8 cellular contexts compared by ENCODE assay signal in the genomic region with DNA sequence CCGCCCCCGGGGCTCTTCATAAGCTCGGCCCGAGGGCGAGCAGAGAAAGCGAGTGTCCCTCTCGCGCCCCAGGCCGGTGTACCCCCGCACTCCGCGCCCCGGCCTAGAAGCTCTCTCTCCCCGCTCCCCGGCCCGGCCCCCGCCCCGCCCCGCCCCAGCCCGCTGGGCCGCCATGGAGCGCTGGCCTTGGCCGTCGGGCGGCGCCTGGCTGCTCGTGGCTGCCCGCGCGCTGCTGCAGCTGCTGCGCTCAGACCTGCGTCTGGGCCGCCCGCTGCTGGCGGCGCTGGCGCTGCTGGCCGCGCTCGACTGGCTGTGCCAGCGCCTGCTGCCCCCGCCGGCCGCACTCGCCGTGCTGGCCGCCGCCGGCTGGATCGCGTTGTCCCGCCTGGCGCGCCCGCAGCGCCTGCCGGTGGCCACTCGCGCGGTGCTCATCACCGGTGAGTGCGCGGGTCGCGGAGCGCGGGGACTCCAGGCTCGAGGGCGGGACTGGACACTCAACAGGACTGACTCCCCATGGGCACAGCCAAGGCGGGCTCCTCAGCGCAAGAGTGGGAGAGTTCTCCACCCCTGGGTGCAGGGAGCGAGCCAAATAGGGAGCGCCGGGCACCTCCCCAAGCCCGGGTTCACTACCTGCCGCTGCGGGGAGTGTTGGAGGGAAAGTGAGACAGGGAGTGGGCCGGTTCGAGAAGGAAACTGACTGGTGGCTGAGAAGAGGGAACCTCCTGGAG. TPM values are rescaled to one million over a fixed set of nuclear protein-coding genes. Genes with fewer than 3 reads are reported as not detected.
DNase-seq lines count a peak whose midpoint lies in the region; ATAC-seq and TF ChIP-seq lines count a peak whose summit lies in the region.

Gene HSD11B2 (plus strand): TSS at position 45 of the 728 bp plus-strand sequence. CDS start 128 bp downstream, at position 173.

- DNase-seq in NCI-H524 (lab: John Stamatoyannopoulos, UW) (peak; percentile 70 to 80), NCI-H524 treated with DMSO at 0.1 percent for 48 hours (lab: John Stamatoyannopoulos, UW) (no peak), NCI-H226 (peak; percentile 61), cardiac muscle cell (ENCODE audit: low read depth in 1 of 2, low spot score in 1 of 2) (peak; percentile 52 to 77), osteocyte (ENCODE audit: extremely low spot score, unreplicated experiment) (peak; percentile 88)
- peak; percentile 33 for DNase-seq in activated naive CD4-positive, alpha-beta T cell treated with anti-CD3 and anti-CD28 coated beads, Interleukin-2, amount 50 U/mL, for 16 hours

- H3K9me3 Mint-ChIP-seq in osteocyte (ENCODE audit: unreplicated experiment), result no peaks in the 10 kb centered on the region

- ATAC-seq in HG02623 (IDR thresholded peaks at IDR 0.05; ENCODE audit: unreplicated experiment) (no peak), GM19452 (IDR thresholded peaks at IDR 0.05; ENCODE audit: unreplicated experiment) (no peak)

- H3K9me3 ChIP-seq in cardiac muscle cell (ENCODE audit: low read depth), result no peaks in the 10 kb centered on the region

- H3K4me1 ChIP-seq in cardiac muscle cell (ENCODE audit: low read depth), result peaks cover 4% of the 10 kb centered on the region

- H3K27me3 Mint-ChIP-seq in osteocyte (ENCODE audit: unreplicated experiment), result peaks cover 10% of the 10 kb centered on the region

- TF ChIP-seq CTCF in cardiac muscle cell (IDR thresholded peaks at IDR 0.05; ENCODE audit: low read depth, low read length) (no peak), osteocyte (IDR thresholded peaks at IDR 0.05) (no peak)

- peaks cover 19% of the 10 kb centered on the region for H3K4me1 Mint-ChIP-seq in osteocyte (ENCODE audit: unreplicated experiment)

- no peak within 1 kb of the TSS for H3K27ac Mint-ChIP-seq in osteocyte (ENCODE audit: unreplicated experiment)

- H3K36me3 Mint-ChIP-seq in osteocyte (ENCODE audit: unreplicated experiment), result peaks cover 6% of the 10 kb centered on the region

- H3K4me3 ChIP-seq in cardiac muscle cell, result peak within 1 kb of the TSS; percentile 28

- no peaks in the 10 kb centered on the region for H3K36me3 ChIP-seq in cardiac muscle cell

- no peak within 1 kb of the TSS for H3K27ac ChIP-seq in cardiac muscle cell

- peaks cover 56% of the 10 kb centered on the region for H3K27me3 ChIP-seq in cardiac muscle cell

- peak within 1 kb of the TSS; percentile 69 for H3K4me3 Mint-ChIP-seq in osteocyte (ENCODE audit: unreplicated experiment)

RNA-seq across cellular contexts. Expression of gene HSD11B2, which starts in this region (rescaled TPM):
- 0.28 and 0.36 TPM in 2 replicates for total RNA-seq in cardiac muscle cell
- 0.26 and 0.84 TPM in 2 replicates for polyA plus RNA-seq in cardiac muscle cell
- total RNA-seq in osteocyte, result 0.40 and 0.68 TPM in 2 replicates

Comparison
In these comparisons a context has a peak if more than half of its experiments do, and no peak if none do; other contexts are left out.
1. Peak in DNase-seq and H3K4me3 ChIP-seq in cardiac muscle cell; RNA of the gene not detected or under 1 TPM.
2. Peak in DNase-seq in osteocyte; RNA of the gene not detected or under 1 TPM.